ENCODE assay signal across 30 cellular contexts in the genomic region with DNA sequence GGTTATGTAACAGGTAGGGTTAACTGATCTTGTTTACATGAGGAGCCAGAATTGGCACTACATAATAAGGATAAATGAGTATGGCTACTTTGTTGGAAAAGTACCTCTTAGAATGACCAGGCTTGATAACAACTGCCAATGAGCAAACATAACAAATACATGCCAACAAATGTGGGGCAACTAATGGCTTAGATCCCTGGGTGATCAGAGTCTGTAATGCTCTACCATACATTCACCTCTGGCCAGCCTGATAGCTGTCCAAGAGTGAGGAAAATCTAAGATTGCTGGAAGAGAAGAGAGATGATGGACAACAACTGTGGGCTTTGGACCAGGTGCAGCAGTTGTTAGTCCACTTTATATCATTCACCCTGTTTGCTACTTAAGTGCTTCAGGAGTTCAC.
"Had no signal": no experiment of that assay in that cellular context is flagged by ENCODE, and none has a peak within 500 bp of the region (broad histone marks: within the 10 kb centered on the region; RNA-seq: fewer than 3 reads in every experiment).

No MANE protein-coding gene starts in this region.

- FAIRE-seq: RCC 7860 had no signal

- H3K27ac ChIP-seq: PC-9, RWPE1, SJCRH30, SK-N-MC had no signal

- H3K4me2 ChIP-seq: PC-9 had no signal

- H3K36me3 ChIP-seq: SJCRH30 had no signal

- H3K9me3 ChIP-seq: SJCRH30 had no signal

- H3K4me1 ChIP-seq: SJCRH30 had no signal

- ATAC-seq: Panc1, Right ventricle myocardium inferior, SK-N-SH treated with all-trans-retinoic acid at 6 μM for 48 hours, T-cell had no signal

- DNase-seq: Karpas-422, MM.1S, MV-4-11, NCI-H1092, NCI-H1105, NCI-H1417 treated with DMSO at 0.1 percent for 48 hours, NCI-H1436 treated with DMSO at 0.1 percent for 48 hours, NCI-H1694 treated with DMSO at 0.1 percent for 48 hours, NCI-H187 treated with DMSO at 0.1 percent for 48 hours, NCI-H2029, NCI-H2081, NCI-H2171 treated with DMSO at 0.1 percent for 48 hours, NCI-H2227 treated with DMSO at 0.1 percent for 48 hours, NCI-H345, NCI-H446, NCI-H510A treated with DMSO at 0.1 percent for 48 hours, NCI-H524 treated with DMSO at 0.1 percent for 48 hours, NCI-H526 treated with DMSO at 0.1 percent for 48 hours, NCI-H774, PC-9, SHP77, SIG-M5, SJCRH30, T-cell had no signal

- H3K4me3 ChIP-seq: PC-9, SJCRH30, SK-N-MC had no signal

- H2AFZ ChIP-seq: PC-9 had no signal

- H3K27me3 ChIP-seq: SJCRH30 had no signal
